Comparison of ENCODE assay signal across 1 cellular context in genomic region chr19:1513492-1514294, GRCh38.
TF ChIP-seq lines count a peak whose summit lies in the region.

No MANE protein-coding gene starts in this region.

TF ChIP-seq in HCT116, 20 proteins besides CTCF, POLR2A, EP300 and RAD21:
- TF ChIP-seq SIN3A (IDR thresholded peaks at IDR 0.05; ENCODE audit: low read depth) (no peak), EGR1 (IDR thresholded peaks at IDR 0.05; ENCODE audit: low read depth) (peak; percentile 93)
